ENCODE assay signal across 11 cellular contexts in the genomic region with DNA sequence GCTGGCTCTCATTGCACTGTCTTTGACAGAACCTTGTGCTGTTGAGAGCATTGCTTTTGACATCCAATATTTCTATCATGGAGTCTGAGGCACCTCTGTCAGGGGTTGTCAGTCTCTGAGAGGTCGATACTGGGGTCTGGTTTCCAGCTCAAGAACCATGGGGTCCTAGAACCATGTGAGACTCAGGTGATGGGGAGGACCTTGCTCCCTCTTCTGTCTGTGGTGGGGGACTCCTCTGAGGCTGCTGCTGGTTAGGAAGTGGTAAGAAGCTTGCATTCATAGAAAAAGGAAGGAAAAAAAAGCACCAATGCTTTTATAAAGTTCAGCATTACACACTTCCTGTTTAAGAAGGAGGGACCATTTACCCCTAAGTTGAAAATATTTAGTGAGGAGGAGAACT.
A peak's percentile ranks its signal among the peaks of the same experiment; 100 is the strongest.
DNase-seq lines count a peak whose midpoint lies in the region; ATAC-seq, FAIRE-seq and TF ChIP-seq lines count a peak whose summit lies in the region.
"Had no signal": no experiment of that assay in that cellular context is flagged by ENCODE, and none has a peak within 500 bp of the region (broad histone marks: within the 10 kb centered on the region; RNA-seq: fewer than 3 reads in every experiment).

No MANE protein-coding gene starts in this region.

- no peaks in the 10 kb centered on the region for H3K36me3 ChIP-seq in gastroesophageal sphincter
- H3K36me3 ChIP-seq: ascending aorta, SJSA1 had no signal

- no peaks in the 10 kb centered on the region for H3K27me3 ChIP-seq in gastroesophageal sphincter
- H3K27me3 ChIP-seq: ascending aorta, SJSA1 had no signal

- H3K36me3 Mint-ChIP-seq in activated T-cell treated with anti-CD3 and anti-CD28 coated beads, Interleukin-2, amount 50 U/mL, for 72 hours (ENCODE audit: insufficient read depth in 2 of 2): peaks cover 7 to 14% of the 10 kb centered on the region in 2 donors
- peaks cover 0 to 2% (median 0%) of the 10 kb centered on the region in 3 donors for H3K36me3 Mint-ChIP-seq in naive thymus-derived CD8-positive, alpha-beta T cell

- TF ChIP-seq POLR2A in GM12892 (IDR thresholded peaks at IDR 0.05; ENCODE audit: low read depth, low read length): no peak
- no peak for TF ChIP-seq POLR2A in gastroesophageal sphincter (IDR thresholded peaks at IDR 0.05)

- TF ChIP-seq EP300 in gastroesophageal sphincter (IDR thresholded peaks at IDR 0.05): no peak

- peaks cover 0 to 25% (median 0%) of the 10 kb centered on the region in 3 donors for H3K4me1 ChIP-seq in gastroesophageal sphincter
- H3K4me1 ChIP-seq: ascending aorta had no signal

- no peak for DNase-seq in GM12892 (ENCODE audit: insufficient read length)
- DNase-seq in OCI-M1 (lab: John Stamatoyannopoulos, UW): peak; percentile 12
- no peak for DNase-seq in activated T-cell treated with anti-CD3 and anti-CD28 coated beads, Interleukin-2, amount 50 U/mL, for 72 hours
- DNase-seq in naive thymus-derived CD8-positive, alpha-beta T cell: peak; percentile 18 to 90 (median 72)
- no peak for DNase-seq in mesenteric fat pad (ENCODE audit: low spot score)
- no peak for DNase-seq in HEK293T (ENCODE audit: extremely low spot score)

- peak; percentile 46 for FAIRE-seq in GM12892 (lab: Jason Lieb, UNC)

- 100% methylated on average over 1 of the region's 1 CpG; no CpG with 5 or more reads in 1 of the 2 donors for WGBS in gastroesophageal sphincter (ENCODE audit: low coverage in 1 of 2), 2 donors

- H3K27me3 Mint-ChIP-seq in activated T-cell treated with anti-CD3 and anti-CD28 coated beads, Interleukin-2, amount 50 U/mL, for 72 hours (ENCODE audit: low read depth): peaks cover 6% of the 10 kb centered on the region
- no peaks in the 10 kb centered on the region for H3K27me3 Mint-ChIP-seq in naive thymus-derived CD8-positive, alpha-beta T cell

- H3K4me3 ChIP-seq in gastroesophageal sphincter: no peak overlapping the region
- H3K4me3 ChIP-seq: ascending aorta, SJSA1 had no signal

- H3K9me3 Mint-ChIP-seq in activated T-cell treated with anti-CD3 and anti-CD28 coated beads, Interleukin-2, amount 50 U/mL, for 72 hours: peaks cover 2% of the 10 kb centered on the region in 2 donors
- peaks cover 0 to 3% (median 0%) of the 10 kb centered on the region in 9 donors for H3K9me3 Mint-ChIP-seq in naive thymus-derived CD8-positive, alpha-beta T cell

- CTCF ChIA-PET in HEK293T (lab: Yijun Ruan, JAX): no interaction called here

- POLR2A ChIA-PET in naive thymus-derived CD8-positive, alpha-beta T cell (lab: Charles Lee): interaction anchor here (0.8 to 4.2 kb wide), 16 partner anchors 11 to 132 kb away, joined by 3 to 39 read pairs (median 4); a partner anchor contains a TSS
- POLR2A ChIA-PET in HEK293T (lab: Yijun Ruan, JAX): no interaction called here

- peaks cover 83% of the 10 kb centered on the region for H3K4me1 Mint-ChIP-seq in activated T-cell treated with anti-CD3 and anti-CD28 coated beads, Interleukin-2, amount 50 U/mL, for 72 hours (ENCODE audit: low read depth)
- H3K4me1 Mint-ChIP-seq in naive thymus-derived CD8-positive, alpha-beta T cell: peaks cover 39 to 93% (median 79%) of the 10 kb centered on the region in 4 donors

- H3K27ac ChIP-seq in gastroesophageal sphincter: no peak overlapping the region
- H3K27ac ChIP-seq: ascending aorta, epithelial cell of prostate, SJSA1 had no signal

- H3K27ac Mint-ChIP-seq in activated T-cell treated with anti-CD3 and anti-CD28 coated beads, Interleukin-2, amount 50 U/mL, for 72 hours: peak overlapping the region; percentile 81
- peak overlapping the region; percentile 92 to 100 (median 100) for H3K27ac Mint-ChIP-seq in naive thymus-derived CD8-positive, alpha-beta T cell

- no peaks in the 10 kb centered on the region for H3K9me3 ChIP-seq in gastroesophageal sphincter
- H3K9me3 ChIP-seq: ascending aorta, SJSA1 had no signal

- peak overlapping the region; percentile 62 to 65 for H3K4me3 Mint-ChIP-seq in activated T-cell treated with anti-CD3 and anti-CD28 coated beads, Interleukin-2, amount 50 U/mL, for 72 hours
- peak overlapping the region; percentile 36 to 72 (median 63) for H3K4me3 Mint-ChIP-seq in naive thymus-derived CD8-positive, alpha-beta T cell

- TF ChIP-seq CTCF in gastroesophageal sphincter (IDR thresholded peaks at IDR 0.05): no peak

- peak in 1 of 2 donors; percentile 37 for ATAC-seq in activated T-cell treated with anti-CD3 and anti-CD28 coated beads, Interleukin-2, amount 50 U/mL, for 72 hours (replicated peaks in 1 of 2)
- peak; percentile 67 to 77 for ATAC-seq in naive thymus-derived CD8-positive, alpha-beta T cell
- no peak for ATAC-seq in gastroesophageal sphincter
- ATAC-seq in HG03520 (IDR thresholded peaks at IDR 0.05; ENCODE audit: unreplicated experiment): no peak

TF ChIP-seq in HEK293T, 16 proteins besides CTCF, POLR2A, EP300 and RAD21:
- TF ChIP-seq FOXA1 (IDR thresholded peaks at IDR 0.05) (no peak), ELF4 (IDR thresholded peaks at IDR 0.05) (no peak), TARDBP (IDR thresholded peaks at IDR 0.05) (no peak), ZNF384 (IDR thresholded peaks at IDR 0.05) (no peak), HDGF (IDR thresholded peaks at IDR 0.05; ENCODE audit: borderline replicate concordance) (no peak)

Comparison
In these comparisons a context has a peak if more than half of its experiments do, and no peak if none do; other contexts are left out.
1. DNase-seq: peak in OCI-M1 (single experiment) and naive thymus-derived CD8-positive, alpha-beta T cell (10 of 10); none in GM12892 (single experiment), activated T-cell treated with anti-CD3 and anti-CD28 coated beads, Interleukin-2, amount 50 U/mL, for 72 hours (0 of 2), mesenteric fat pad (single experiment) and HEK293T (single experiment).
2. ATAC-seq: peak in naive thymus-derived CD8-positive, alpha-beta T cell (2 of 2); none in gastroesophageal sphincter (single experiment) and HG03520 (single experiment).